1 cellular context compared by ENCODE assay signal in the genomic region with DNA sequence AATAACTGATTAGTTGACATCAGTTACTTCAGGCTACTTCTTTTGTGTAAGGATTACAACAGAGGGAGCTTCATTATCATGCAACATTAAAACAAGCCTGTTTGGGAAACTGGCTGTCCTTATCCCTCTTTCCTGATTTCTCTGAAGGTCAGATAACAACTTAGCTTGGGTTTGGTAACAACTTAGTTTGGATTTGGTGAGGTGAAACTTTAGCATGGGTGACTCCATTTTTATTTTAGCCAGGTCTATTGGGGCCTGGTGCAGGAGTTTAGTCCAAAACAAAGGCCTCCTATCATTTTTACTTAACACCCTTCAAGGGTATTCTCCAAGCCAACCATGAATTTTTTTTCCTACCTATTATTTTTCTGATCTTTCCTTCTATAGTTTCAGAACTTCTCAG.
TF ChIP-seq lines count a peak whose summit lies in the region.

No MANE protein-coding gene starts in this region.

TF ChIP-seq in H1, 55 proteins besides CTCF, POLR2A, EP300 and RAD21:
- TF ChIP-seq SP4 (IDR thresholded peaks at IDR 0.05; ENCODE audit: low read length) (no peak), POLR2AphosphoS5 (IDR thresholded peaks at IDR 0.05; ENCODE audit: low read depth, low read length) (no peak), TAF7 (optimal IDR thresholded peaks at IDR 0.05; ENCODE audit: borderline replicate concordance, low read depth, low read length) (no peak), CBX5 (IDR thresholded peaks at IDR 0.05; ENCODE audit: low read depth, low read length) (no peak), KDM1A (IDR thresholded peaks at IDR 0.05; ENCODE audit: borderline replicate concordance, low read length) (no peak), NRF1 (IDR thresholded peaks at IDR 0.05; ENCODE audit: low read depth, low read length) (no peak), NANOG (IDR thresholded peaks at IDR 0.05; ENCODE audit: insufficient read depth, low read depth, low read length, poor library complexity, severe bottlenecking) (no peak), SIRT6 (IDR thresholded peaks at IDR 0.05; ENCODE audit: low read length) (no peak)
TF ChIP-seq in H1: peak in this region for 0.
